8 cellular contexts compared by ENCODE assay signal in genomic region chr17:50149425-50150353, GRCh38. TPM values are rescaled to one million over a fixed set of nuclear protein-coding genes. Genes with fewer than 3 reads are reported as not detected.
DNase-seq lines count a peak whose midpoint lies in the region; ATAC-seq, FAIRE-seq and TF ChIP-seq lines count a peak whose summit lies in the region.

No MANE protein-coding gene starts in this region.

- H4K20me1 ChIP-seq in BLaER1 (peaks cover 41% of the 10 kb centered on the region), K562 (replicated peaks; ENCODE audit: control insufficient read depth, insufficient read depth, low read length) (peaks cover 14% of the 10 kb centered on the region)

- H3K9me3 ChIP-seq in BLaER1 (no peaks in the 10 kb centered on the region), K562 (replicated peaks; ENCODE audit: control insufficient read depth, insufficient read depth, low read depth, low read length) (no peaks in the 10 kb centered on the region), iPS-18c (ENCODE audit: control insufficient read depth, insufficient read depth, low read length) (no peaks in the 10 kb centered on the region), small intestine (ENCODE audit: control insufficient read depth, low read depth) (no peaks in the 10 kb centered on the region)

- H3K9me1 ChIP-seq in K562 (ENCODE audit: control insufficient read depth, insufficient read depth, low read length), result peaks cover 10% of the 10 kb centered on the region

- H3K9ac ChIP-seq in BLaER1 (peak overlapping the region; percentile 98), K562 (ENCODE audit: insufficient read depth in 1 of 2, low read depth in 2 of 2, low read length in 2 of 2) (peak overlapping the region; percentile 67 to 97)

- FAIRE-seq in K562 (lab: Jason Lieb, UNC) (no peak), small intestine (lab: Jason Lieb, UNC) (no peak)

- H3K4me3 ChIP-seq in BLaER1 (peak overlapping the region; percentile 98), K562 (peak overlapping the region; percentile 67), iPS-18c (ENCODE audit: insufficient read depth, low read depth, low read length) (peak overlapping the region; percentile 50), small intestine (ENCODE audit: low read depth in 1 of 2, low read length in 2 of 2) (peak overlapping the region; percentile 75 to 85)

- under 1% methylated on average over 83 of the region's 123 CpGs for WGBS in K562 (ENCODE audit: insufficient coverage, low coverage, missing lambda C conversion rate)
- 0 to 1% (median 0%) methylated on average over 67 to 123 of the region's 123 CpGs for WGBS in small intestine, 3 donors

- H3K36me3 ChIP-seq in BLaER1 (peaks cover 19% of the 10 kb centered on the region), K562 (ENCODE audit: control insufficient read depth, insufficient read depth, low read length) (peaks cover 35% of the 10 kb centered on the region), small intestine (ENCODE audit: control insufficient read depth in 2 of 2, insufficient read depth in 2 of 2, low read length in 2 of 2) (peaks cover 0 to 1% of the 10 kb centered on the region in 2 donors)

- in situ Hi-C loops in K562 (cut with MboI), result no loop called here

- TF ChIP-seq RAD21 in K562 (CRISPR knock-in tag; conservative IDR thresholded peaks at IDR 0.05 in 1 of 2, IDR thresholded peaks at IDR 0.05 in 1 of 2), result no peak

- POLR2A ChIA-PET in K562 (lab: Yijun Ruan, JAX), result interaction anchor here (0.6 to 1.1 kb wide), 4 partner anchors 19 to 79 kb away, joined by 3 to 6 read pairs (median 4); no protein-coding TSS in a partner anchor

- ATAC-seq in SK-N-SH treated with all-trans-retinoic acid at 6 μM for 48 hours (no peak), K562 (peak; percentile 42), HG02763 (IDR thresholded peaks at IDR 0.05; ENCODE audit: unreplicated experiment) (no peak)

- no peak for TF ChIP-seq POLR2A in K562 (conservative IDR thresholded peaks at IDR 0.05)

- TSS peak; percentile 44 for BruUV-seq in K562 (replicated peaks; lab: Mats Ljungman, UMichigan)

- TF ChIP-seq EP300 in K562 (IDR thresholded peaks at IDR 0.05; ENCODE audit: low read length), result no peak

- H3K4me1 ChIP-seq in BLaER1 (peaks cover 58% of the 10 kb centered on the region), K562 (replicated peaks in 1 of 2; ENCODE audit: control insufficient read depth in 2 of 2, insufficient read depth in 2 of 2, low read length in 2 of 2) (peaks cover 46 to 99% of the 10 kb centered on the region in 2 experiments), small intestine (ENCODE audit: control insufficient read depth in 2 of 2, insufficient read depth in 1 of 2, low read depth in 1 of 2, low read length in 1 of 2) (peaks cover 3 to 13% of the 10 kb centered on the region in 2 donors)

- H2AFZ ChIP-seq in K562 (ENCODE audit: low read depth, low read length), result peak overlapping the region; percentile 47; the same call in 1 of the 2 replicates

- TF ChIP-seq CTCF in K562 (IDR thresholded peaks at IDR 0.05 in 2 of 3, conservative IDR thresholded peaks at IDR 0.05 in 1 of 3; ENCODE audit: insufficient read depth in 2 of 3, low read depth in 1 of 3, low read length in 3 of 3), result peak in 1 of 3 experiments; percentile 57; a peak in 3 of 6 replicates

- H3K79me2 ChIP-seq in K562 (ENCODE audit: control insufficient read depth, insufficient read depth, low read length), result peaks cover 73% of the 10 kb centered on the region

- CTCF ChIA-PET in K562 (lab: Yijun Ruan, JAX; ENCODE audit: low intra/inter-chr PET ratio), result no interaction called here

- DNase-seq in HK-2 (ENCODE audit: unreplicated experiment) (peak; percentile 66), K562 (ENCODE audit: extremely low read depth in 1 of 4, low spot score in 3 of 4) (peak in 3 of 4 experiments; percentile 45 to 77 (median 67)), small intestine (peak; percentile 73), cerebellum (ENCODE audit: low spot score) (no peak)

- H3K27ac ChIP-seq in BLaER1 (peak overlapping the region; percentile 98), K562 (ENCODE audit: extremely low read depth, low read depth, low read length) (peak overlapping the region; percentile 83), small intestine (ENCODE audit: low read depth in 1 of 2, low read length in 1 of 2) (peak overlapping the region; percentile 58 to 79)

- intact Hi-C loops in K562 (cut with micrococcal nuclease), result no loop called here

- H3K27me3 ChIP-seq in BLaER1 (no peaks in the 10 kb centered on the region), K562 (ENCODE audit: control insufficient read depth in 2 of 2, insufficient read depth in 2 of 2, low read length in 2 of 2) (no peaks in the 10 kb centered on the region), small intestine (ENCODE audit: control insufficient read depth in 2 of 2, insufficient read depth in 2 of 2, low read length in 2 of 2) (no peaks in the 10 kb centered on the region)

- H3K4me2 ChIP-seq in BLaER1 (peak overlapping the region; percentile 100), K562 (ENCODE audit: insufficient read depth, low read length) (peak overlapping the region; percentile 80)

RNA-seq across cellular contexts. Expression of gene PPP1R9B, which starts 0.8 kb away (rescaled TPM):
- 29.7 and 49.5 TPM in 2 replicates for total RNA-seq in K562 (2011; cell fraction: chromatin; rRNA removed; ENCODE audit: low replicate concordance)
- 27.6 and 29.7 TPM in 2 replicates for total RNA-seq in K562 (2011; cell fraction: nucleolus; rRNA removed)
- 29.0 and 30.6 TPM in 2 replicates for total RNA-seq in K562 (2011; cell fraction: nucleoplasm; rRNA removed)
- total RNA-seq in K562 (2014; rRNA removed) (45.5 and 52.9 TPM in 2 replicates), K562 (2014; rRNA removed; fragmentation: Illumina TruSeq; extraction: Trizol) (9.9 and 14.5 TPM in 2 replicates), K562 (2015; rRNA removed; fragmentation: Illumina TruSeq; extraction: Trizol) (28.6 and 29.0 TPM in 2 replicates), K562 (2021) (56.6 and 63.5 TPM in 2 replicates), cerebellum (29.1 TPM)
- polyA plus RNA-seq in K562 (2011; rRNA removed) (11.6 and 12.7 TPM in 2 replicates), K562 (2014; fragmentation: Illumina TruSeq; extraction: Trizol) (24.7 and 25.5 TPM in 2 replicates), K562 (2014; fragmentation: Nextera tagmentation; extraction: Ambion mirVana) (under 1 TPM; 0.10 to 0.13 TPM), K562 (2014; rRNA removed) (34.2 and 35.7 TPM in 2 replicates), small intestine (10 to 100 TPM; 14.1 to 25.7 (median 17.4) TPM)
- polyA plus RNA-seq in K562 (2011; cell fraction: cytosol; rRNA removed), result 11.9 and 15.6 TPM in 2 replicates
- 50.9 and 52.5 TPM in 2 replicates for polyA plus RNA-seq in K562 (2011; cell fraction: nucleus; rRNA removed)
- 27.4 and 32.9 TPM in 2 replicates for polyA plus RNA-seq in K562 (2012)
- 18.9 and 21.8 TPM in 2 replicates for polyA minus RNA-seq in K562 (2011; rRNA and poly(A)+ RNA removed)
- 17.7 and 18.7 TPM in 2 replicates for polyA minus RNA-seq in K562 (2011; cell fraction: cytosol; rRNA and poly(A)+ RNA removed)
- 12.4 and 25.9 TPM in 2 replicates for polyA minus RNA-seq in K562 (2011; cell fraction: nucleus; rRNA and poly(A)+ RNA removed)

RNA-seq across cellular contexts. Expression of gene SGCA, which starts 16.1 kb away (rescaled TPM):
- total RNA-seq in K562 (2011; cell fraction: chromatin; rRNA removed; ENCODE audit: low replicate concordance), result not detected in 2 replicates
- not detected in 2 replicates for total RNA-seq in K562 (2011; cell fraction: nucleolus; rRNA removed)
- total RNA-seq in K562 (2011; cell fraction: nucleoplasm; rRNA removed), result not detected in 2 replicates
- total RNA-seq in K562 (2014; rRNA removed) (not detected in 2 replicates), K562 (2014; rRNA removed; fragmentation: Illumina TruSeq; extraction: Trizol) (not detected in 2 replicates), K562 (2015; rRNA removed; fragmentation: Illumina TruSeq; extraction: Trizol) (not detected in 2 replicates), K562 (2021) (not detected in 2 replicates), cerebellum (not detected)
- polyA plus RNA-seq in K562 (2011; rRNA removed) (not detected in 2 replicates), K562 (2014; fragmentation: Illumina TruSeq; extraction: Trizol) (not detected in 2 replicates), K562 (2014; fragmentation: Nextera tagmentation; extraction: Ambion mirVana) (not detected), K562 (2014; rRNA removed) (not detected in 2 replicates), small intestine (1 to 10 TPM in 2 of 3 donors, not detected in 1; 5.0 to 6.2 TPM)
- not detected in 2 replicates for polyA plus RNA-seq in K562 (2011; cell fraction: cytosol; rRNA removed)
- polyA plus RNA-seq in K562 (2011; cell fraction: nucleus; rRNA removed), result not detected in 2 replicates
- not detected in 2 replicates for polyA plus RNA-seq in K562 (2012)
- not detected in 2 replicates for polyA minus RNA-seq in K562 (2011; rRNA and poly(A)+ RNA removed)
- not detected in 2 replicates for polyA minus RNA-seq in K562 (2011; cell fraction: cytosol; rRNA and poly(A)+ RNA removed)
- not detected in 2 replicates for polyA minus RNA-seq in K562 (2011; cell fraction: nucleus; rRNA and poly(A)+ RNA removed)

RNA-seq across cellular contexts. Expression of gene SAMD14, which starts 19.7 kb away (rescaled TPM):
- total RNA-seq in K562 (2011; cell fraction: chromatin; rRNA removed; ENCODE audit: low replicate concordance), result 0.18 and 1.0 TPM in 2 replicates
- 0.50 TPM in 1 of 2 replicates, not detected in the other for total RNA-seq in K562 (2011; cell fraction: nucleolus; rRNA removed)
- not detected in 2 replicates for total RNA-seq in K562 (2011; cell fraction: nucleoplasm; rRNA removed)
- total RNA-seq in K562 (2014; rRNA removed) (not detected in 2 replicates), K562 (2014; rRNA removed; fragmentation: Illumina TruSeq; extraction: Trizol) (not detected in 2 replicates), K562 (2015; rRNA removed; fragmentation: Illumina TruSeq; extraction: Trizol) (not detected in 2 replicates), K562 (2021) (0.07 TPM in 1 of 2 replicates, not detected in the other), cerebellum (26.2 TPM)
- polyA plus RNA-seq in K562 (2011; rRNA removed) (0.14 TPM in 1 of 2 replicates, not detected in the other), K562 (2014; fragmentation: Illumina TruSeq; extraction: Trizol) (0.04 TPM in 1 of 2 replicates, not detected in the other), K562 (2014; fragmentation: Nextera tagmentation; extraction: Ambion mirVana) (not detected), K562 (2014; rRNA removed) (0.11 TPM in 1 of 2 replicates, not detected in the other), small intestine (1 to 10 TPM in 1 of 3 donors, under 1 TPM in 2; 0.54 to 2.1 (median 0.67) TPM)
- 0.01 and 0.10 TPM in 2 replicates for polyA plus RNA-seq in K562 (2011; cell fraction: cytosol; rRNA removed)
- 0.15 and 0.24 TPM in 2 replicates for polyA plus RNA-seq in K562 (2011; cell fraction: nucleus; rRNA removed)
- 0.07 and 0.22 TPM in 2 replicates for polyA plus RNA-seq in K562 (2012)
- 0.15 TPM in 1 of 2 replicates, not detected in the other for polyA minus RNA-seq in K562 (2011; rRNA and poly(A)+ RNA removed)
- not detected in 2 replicates for polyA minus RNA-seq in K562 (2011; cell fraction: cytosol; rRNA and poly(A)+ RNA removed)
- not detected in 2 replicates for polyA minus RNA-seq in K562 (2011; cell fraction: nucleus; rRNA and poly(A)+ RNA removed)

RNA-seq across cellular contexts. Expression of gene COL1A1, which starts 51.7 kb away (rescaled TPM):
- 3.2 and 16.9 TPM in 2 replicates for total RNA-seq in K562 (2011; cell fraction: chromatin; rRNA removed; ENCODE audit: low replicate concordance)
- total RNA-seq in K562 (2011; cell fraction: nucleolus; rRNA removed), result 5.7 and 9.0 TPM in 2 replicates
- 3.7 and 4.2 TPM in 2 replicates for total RNA-seq in K562 (2011; cell fraction: nucleoplasm; rRNA removed)
- 0.86 and 0.91 TPM in 2 replicates for total RNA-seq in K562 (2014; rRNA removed)
- 0.15 TPM in 1 of 2 replicates, not detected in the other for total RNA-seq in K562 (2014; rRNA removed; fragmentation: Illumina TruSeq; extraction: Trizol)
- total RNA-seq in K562 (2015; rRNA removed; fragmentation: Illumina TruSeq; extraction: Trizol), result 0.08 and 0.18 TPM in 2 replicates
- 2.8 and 3.4 TPM in 2 replicates for total RNA-seq in K562 (2021)
- polyA plus RNA-seq in K562 (2011; rRNA removed), result 0.11 and 0.20 TPM in 2 replicates
- polyA plus RNA-seq in K562 (2011; cell fraction: cytosol; rRNA removed), result 0.16 and 0.27 TPM in 2 replicates
- polyA plus RNA-seq in K562 (2011; cell fraction: nucleus; rRNA removed), result 2.0 and 4.9 TPM in 2 replicates
- polyA plus RNA-seq in K562 (2012), result 1.1 and 1.7 TPM in 2 replicates
- polyA plus RNA-seq in K562 (2014; fragmentation: Illumina TruSeq; extraction: Trizol), result 0.64 and 0.91 TPM in 2 replicates
- polyA plus RNA-seq in K562 (2014; fragmentation: Nextera tagmentation; extraction: Ambion mirVana), result under 1 TPM; 0.04 to 0.06 TPM
- polyA plus RNA-seq in K562 (2014; rRNA removed), result 0.86 and 0.95 TPM in 2 replicates
- polyA minus RNA-seq in K562 (2011; rRNA and poly(A)+ RNA removed), result 0.25 and 1.1 TPM in 2 replicates
- polyA minus RNA-seq in K562 (2011; cell fraction: cytosol; rRNA and poly(A)+ RNA removed), result 2.0 and 3.3 TPM in 2 replicates
- polyA minus RNA-seq in K562 (2011; cell fraction: nucleus; rRNA and poly(A)+ RNA removed), result 2.3 and 3.1 TPM in 2 replicates
- polyA plus RNA-seq in small intestine, result 10 to 100 TPM in 1 of 3 donors, 1 to 10 TPM in 2; 2.2 to 51.6 (median 2.7) TPM
- 61.2 TPM for total RNA-seq in cerebellum

RNA-seq across cellular contexts. Expression of gene PDK2, which starts 54.5 kb away (rescaled TPM):
- total RNA-seq in K562 (2011; cell fraction: chromatin; rRNA removed; ENCODE audit: low replicate concordance), result 1.4 and 4.1 TPM in 2 replicates
- total RNA-seq in K562 (2011; cell fraction: nucleolus; rRNA removed), result 1.1 and 3.0 TPM in 2 replicates
- total RNA-seq in K562 (2011; cell fraction: nucleoplasm; rRNA removed), result 0.37 and 0.53 TPM in 2 replicates
- total RNA-seq in K562 (2014; rRNA removed) (1.00 and 1.5 TPM in 2 replicates), K562 (2014; rRNA removed; fragmentation: Illumina TruSeq; extraction: Trizol) (0.38 and 0.87 TPM in 2 replicates), K562 (2015; rRNA removed; fragmentation: Illumina TruSeq; extraction: Trizol) (1.2 and 1.4 TPM in 2 replicates), K562 (2021) (1.9 and 2.5 TPM in 2 replicates), cerebellum (21.3 TPM)
- polyA plus RNA-seq in K562 (2011; rRNA removed) (1.8 and 5.3 TPM in 2 replicates), K562 (2014; fragmentation: Illumina TruSeq; extraction: Trizol) (2.0 and 2.7 TPM in 2 replicates), K562 (2014; fragmentation: Nextera tagmentation; extraction: Ambion mirVana) (under 1 TPM; 0.03 to 0.08 TPM), K562 (2014; rRNA removed) (1.5 and 2.6 TPM in 2 replicates), small intestine (10 to 100 TPM; 27.2 to 39.6 (median 34.0) TPM)
- polyA plus RNA-seq in K562 (2011; cell fraction: cytosol; rRNA removed), result 3.7 and 10.5 TPM in 2 replicates
- 4.9 and 5.8 TPM in 2 replicates for polyA plus RNA-seq in K562 (2011; cell fraction: nucleus; rRNA removed)
- polyA plus RNA-seq in K562 (2012), result 2.6 and 5.2 TPM in 2 replicates
- polyA minus RNA-seq in K562 (2011; rRNA and poly(A)+ RNA removed), result 3.0 and 4.2 TPM in 2 replicates
- polyA minus RNA-seq in K562 (2011; cell fraction: cytosol; rRNA and poly(A)+ RNA removed), result 3.3 and 9.3 TPM in 2 replicates
- 1.6 and 1.8 TPM in 2 replicates for polyA minus RNA-seq in K562 (2011; cell fraction: nucleus; rRNA and poly(A)+ RNA removed)

Comparison
In these comparisons a context has a peak if more than half of its experiments do, and no peak if none do; other contexts are left out.
1. RNA of gene SAMD14, which starts 19.7 kb away (total RNA-seq): 26.2 TPM in cerebellum (single experiment); 0.07 to 1.0 TPM in K562; every median in the first group is over 10 times any median in the second.
2. Peak in every context shown above with its lines, with median percentiles within 50 percentile points of each other: H3K27ac ChIP-seq and H3K4me3 ChIP-seq.